In genomic region chrX:102899940-102900916, GRCh38 we compare ENCODE assay signal across 9 cellular contexts. TPM values are rescaled to one million over a fixed set of nuclear protein-coding genes. Genes with fewer than 3 reads are reported as not detected.
DNase-seq lines count a peak whose midpoint lies in the region; ATAC-seq and TF ChIP-seq lines count a peak whose summit lies in the region.
"Had no signal": no experiment of that assay in that cellular context is flagged by ENCODE, and none has a peak within 500 bp of the region (broad histone marks: within the 10 kb centered on the region; RNA-seq: fewer than 3 reads in every experiment).

No MANE protein-coding gene starts in this region.

- H3K4me3 ChIP-seq in GM06990 (replicated peaks; ENCODE audit: low read depth, low read length) (no peak overlapping the region), Loucy (ENCODE audit: low read length, poor library complexity, severe bottlenecking) (no peak overlapping the region)
- H3K4me3 ChIP-seq: skin epidermis had no signal

- no peak overlapping the region for H2AFZ ChIP-seq in Loucy (ENCODE audit: low read length)

- no peak overlapping the region for H3K9ac ChIP-seq in Loucy (ENCODE audit: low read depth, low read length, poor library complexity, severe bottlenecking)

- H3K4me2 ChIP-seq in Loucy (ENCODE audit: low read depth, low read length, poor library complexity, severe bottlenecking), result no peak overlapping the region

- no peaks in the 10 kb centered on the region for H3K4me1 ChIP-seq in Loucy (ENCODE audit: insufficient read depth, low read length, poor library complexity, severe bottlenecking)

- H3F3A ChIP-seq in Loucy (ENCODE audit: low read depth), result no peaks in the 10 kb centered on the region

- H4K20me1 ChIP-seq in Loucy (ENCODE audit: insufficient read depth, low read length, poor library complexity, severe bottlenecking), result no peaks in the 10 kb centered on the region

- no peaks in the 10 kb centered on the region for H3K79me2 ChIP-seq in Loucy (ENCODE audit: insufficient read depth, low read length)

- DNase-seq in GM06990 (ENCODE audit: extremely low read depth, insufficient read length) (peak; percentile 21), H4 (ENCODE audit: low spot score) (peak; percentile 62), SKM-1 (lab: John Stamatoyannopoulos, UW; ENCODE audit: unreplicated experiment) (peak; percentile 15), left cardiac atrium (peak; percentile 53), sciatic nerve (ENCODE audit: low spot score) (peak; percentile 76)
- DNase-seq in activated naive CD4-positive, alpha-beta T cell treated with anti-CD3 and anti-CD28 coated beads, Interleukin-2, amount 50 U/mL, for 16 hours, result peak; percentile 69

- intact Hi-C loops in left cardiac atrium (cut with DNase I), result loop anchor here in 1 of 2 donors (10.0 kb wide), 1 partner anchor 55 kb away; no protein-coding TSS in a partner anchor
- intact Hi-C loops in sciatic nerve (cut with DNase I), result no loop called here

- ATAC-seq in left cardiac atrium (peak; percentile 66 to 78), sciatic nerve (peak; percentile 57), HG03571 (IDR thresholded peaks at IDR 0.05; ENCODE audit: unreplicated experiment) (no peak)

- H3K9me2 ChIP-seq in Loucy (replicated peaks; ENCODE audit: low read depth, low read length), result no peaks in the 10 kb centered on the region

- H3K27me3 ChIP-seq in GM06990 (replicated peaks; ENCODE audit: control insufficient read depth, insufficient read depth, low read length), result no peaks in the 10 kb centered on the region
- H3K27me3 ChIP-seq in Loucy (ENCODE audit: insufficient read depth, low read length, poor library complexity, severe bottlenecking), result no peaks in the 10 kb centered on the region

- TF ChIP-seq CTCF in GM06990 (IDR thresholded peaks at IDR 0.05; ENCODE audit: insufficient read depth, low read length, poor library complexity, severe bottlenecking) (peak; percentile 78), Loucy (conservative IDR thresholded peaks at IDR 0.05; ENCODE audit: low read length) (peak; percentile 69)

- H3K9me3 ChIP-seq in Loucy (ENCODE audit: insufficient read depth, low read depth, low read length), result no peaks in the 10 kb centered on the region

- no peaks in the 10 kb centered on the region for H3K36me3 ChIP-seq in GM06990 (ENCODE audit: control insufficient read depth, insufficient read depth, low read length)
- no peaks in the 10 kb centered on the region for H3K36me3 ChIP-seq in Loucy (ENCODE audit: insufficient read depth, low read length)

RNA-seq across cellular contexts. Expression of gene RAB40AL, which starts 36.8 kb away (rescaled TPM):
- not detected in 2 replicates for total RNA-seq in H4 (2014; rRNA removed; shearing (Covaris generic))
- under 1 TPM; 0.35 to 0.55 TPM for total RNA-seq in left cardiac atrium
- 1.6 TPM for total RNA-seq in sciatic nerve

Comparison
In these comparisons a context has a peak if more than half of its experiments do, and no peak if none do; other contexts are left out.
1. DNase-seq: peak in every context shown above with its lines; median percentile 76 in sciatic nerve; 69 in activated naive CD4-positive, alpha-beta T cell treated with anti-CD3 and anti-CD28 coated beads, Interleukin-2, amount 50 U/mL, for 16 hours; 62 in H4; 53 in left cardiac atrium; 21 in GM06990; 15 in SKM-1.